In genomic region chr1:41673806-41674205, GRCh38 we compare ENCODE assay signal across 11 cellular contexts.
DNase-seq lines count a peak whose midpoint lies in the region; ATAC-seq, FAIRE-seq and TF ChIP-seq lines count a peak whose summit lies in the region.
"Had no signal": no experiment of that assay in that cellular context is flagged by ENCODE, and none has a peak within 500 bp of the region (broad histone marks: within the 10 kb centered on the region; RNA-seq: fewer than 3 reads in every experiment).

No MANE protein-coding gene starts in this region.

- intact Hi-C loops in CD4-positive, alpha-beta T cell (cut with DNase I, micrococcal nuclease): loop anchor here in 1 of 2 experiments (5.0 kb wide), 2 partner anchors 78 to 243 kb away; partner anchors contain the start of gene HIVEP3
- intact Hi-C loops in HepG2 (cut with micrococcal nuclease; ENCODE audit: unreplicated experiment): no loop called here

- H3K9me3 Mint-ChIP-seq in CD4-positive, alpha-beta T cell: no peaks in the 10 kb centered on the region
- no peaks in the 10 kb centered on the region for H3K9me3 Mint-ChIP-seq in effector memory CD8-positive, alpha-beta T cell

- H3K4me3 Mint-ChIP-seq in CD4-positive, alpha-beta T cell: peak overlapping the region; percentile 80
- peak overlapping the region; percentile 53 to 76 for H3K4me3 Mint-ChIP-seq in effector memory CD8-positive, alpha-beta T cell

- H2AFZ ChIP-seq in HepG2 (ENCODE audit: low read length): no peak overlapping the region

- peaks cover 74% of the 10 kb centered on the region for H3K4me1 Mint-ChIP-seq in CD4-positive, alpha-beta T cell (ENCODE audit: low read depth)
- H3K4me1 Mint-ChIP-seq in effector memory CD8-positive, alpha-beta T cell (ENCODE audit: low read depth in 2 of 2): peaks cover 55 to 57% of the 10 kb centered on the region in 2 donors

- CTCF ChIA-PET in CD4-positive, alpha-beta T cell (lab: Charles Lee): interaction anchor here (0.6 kb wide), 1 partner anchor 322 kb away, joined by 3 read pairs; no protein-coding TSS in a partner anchor
- CTCF ChIA-PET in HepG2 (lab: Yijun Ruan, JAX; ENCODE audit: low intra/inter-chr PET ratio, low total read pairs): no interaction called here

- H3K9me3 ChIP-seq in CD4-positive, alpha-beta T cell (ENCODE audit: control insufficient read depth, low read length): no peaks in the 10 kb centered on the region
- H3K9me3 ChIP-seq in HepG2 (ENCODE audit: low read length): no peaks in the 10 kb centered on the region

- FAIRE-seq in HepG2 (lab: Jason Lieb, UNC): no peak
- FAIRE-seq: HTR-8/SVneo had no signal

- WGBS in HepG2 (ENCODE audit: low lambda C conversion rate): 10% methylated on average over 4 of the region's 9 CpGs

- no TSS peak for BruUV-seq in HepG2 (replicated peaks; lab: Mats Ljungman, UMichigan)

- no peaks in the 10 kb centered on the region for H4K20me1 ChIP-seq in HepG2 (ENCODE audit: insufficient read depth, low read length)

- ATAC-seq in CD4-positive, alpha-beta T cell (ENCODE audit: poor library complexity): peak; percentile 73
- ATAC-seq in HG02610 (IDR thresholded peaks at IDR 0.05; ENCODE audit: unreplicated experiment): peak; percentile 46
- peak; percentile 65 for ATAC-seq in effector memory CD8-positive, alpha-beta T cell (replicated peaks)
- no peak for ATAC-seq in HepG2

- no peaks in the 10 kb centered on the region for H3K4me1 ChIP-seq in HepG2 (ENCODE audit: insufficient read depth, low read length)

- DNase-seq in CD4-positive, alpha-beta T cell: peak in 7 of 10 experiments; percentile 9 to 49 (median 36)
- DNase-seq in activated CD4-positive, alpha-beta T cell treated with anti-CD3 and anti-CD28 coated beads for 4 hours: peak; percentile 51 to 57
- DNase-seq in effector memory CD8-positive, alpha-beta T cell: peak in 2 of 3 experiments; percentile 20 to 32
- DNase-seq in HepG2 (ENCODE audit: low spot score) (no peak), retina (no peak), NCI-H1092 treated with DMSO at 0.1 percent for 48 hours (lab: John Stamatoyannopoulos, UW) (no peak), dermis blood vessel endothelial cell (no peak)
- DNase-seq: C1 segment of cervical spinal cord, midbrain had no signal

- POLR2A ChIA-PET in CD4-positive, alpha-beta T cell (lab: Charles Lee): interaction anchor here (0.8 to 3.5 kb wide), 12 partner anchors 9 to 783 kb away, joined by 3 to 65 read pairs (median 4); no protein-coding TSS in a partner anchor
- POLR2A ChIA-PET in HepG2 (lab: Yijun Ruan, JAX): no interaction called here

- TF ChIP-seq EP300 in HepG2 (IDR thresholded peaks at IDR 0.05; ENCODE audit: low read depth in 2 of 2, low read length in 2 of 2) (no peak), HepG2 (CRISPR knock-in tag; IDR thresholded peaks at IDR 0.05; ENCODE audit: borderline replicate concordance) (no peak)

- H3K27me3 ChIP-seq in CD4-positive, alpha-beta T cell (ENCODE audit: control insufficient read depth, insufficient read depth, low read length): no peaks in the 10 kb centered on the region
- peaks cover 0 to 19% of the 10 kb centered on the region in 2 experiments; a peak in 3 of 5 replicates for H3K27me3 ChIP-seq in HepG2 (ENCODE audit: control insufficient read depth in 1 of 2, insufficient read depth in 2 of 2, low read length in 2 of 2)

- no peaks in the 10 kb centered on the region for H3K36me3 ChIP-seq in HepG2 (replicated peaks in 1 of 2; ENCODE audit: control insufficient read depth in 1 of 2, insufficient read depth in 2 of 2, low read length in 2 of 2)

- H3K27me3 Mint-ChIP-seq in CD4-positive, alpha-beta T cell: no peaks in the 10 kb centered on the region
- H3K27me3 Mint-ChIP-seq in effector memory CD8-positive, alpha-beta T cell: no peaks in the 10 kb centered on the region

- no peak overlapping the region for H3K4me3 ChIP-seq in HepG2 (replicated peaks in 1 of 3; ENCODE audit: insufficient read depth in 1 of 3, low read depth in 2 of 3, low read length in 3 of 3)

- H3K27ac Mint-ChIP-seq in CD4-positive, alpha-beta T cell: peak overlapping the region; percentile 80
- peak overlapping the region; percentile 82 to 97 for H3K27ac Mint-ChIP-seq in effector memory CD8-positive, alpha-beta T cell

- in situ Hi-C loops in HepG2 (cut with HindIII; ENCODE audit: extremely low pct_ligation_motif_present, low pct_unique_long_range_greater_than_20kb): no loop called here

- no peaks in the 10 kb centered on the region for H3K36me3 Mint-ChIP-seq in CD4-positive, alpha-beta T cell (ENCODE audit: low read depth)
- peaks cover 2% of the 10 kb centered on the region for H3K36me3 Mint-ChIP-seq in effector memory CD8-positive, alpha-beta T cell (ENCODE audit: insufficient read depth)

- H3K9ac ChIP-seq in HepG2 (ENCODE audit: insufficient read depth, low read depth, low read length): no peak overlapping the region

- no peak overlapping the region for H3K4me2 ChIP-seq in HepG2 (ENCODE audit: low read depth, low read length)

- TF ChIP-seq POLR2A in HepG2 (IDR thresholded peaks at IDR 0.05; ENCODE audit: insufficient read depth in 1 of 2, low read depth in 2 of 2, low read length in 2 of 2): no peak

- TF ChIP-seq CTCF in CD4-positive, alpha-beta T cell (IDR thresholded peaks at IDR 0.05): no peak
- TF ChIP-seq CTCF in HepG2 (CRISPR knock-in tag; IDR thresholded peaks at IDR 0.05): no peak

- H3K27ac ChIP-seq in CD4-positive, alpha-beta T cell (ENCODE audit: low read depth, low read length): peak overlapping the region; percentile 66
- no peak overlapping the region for H3K27ac ChIP-seq in HepG2 (ENCODE audit: extremely low read length, insufficient read depth, low read length)

- no peaks in the 10 kb centered on the region for H3K79me2 ChIP-seq in HepG2 (ENCODE audit: insufficient read depth, low read length)

- TF ChIP-seq RAD21 in HepG2 (CRISPR knock-in tag; IDR thresholded peaks at IDR 0.05): no peak

TF ChIP-seq in HepG2, 621 proteins besides CTCF, POLR2A, EP300 and RAD21 (continues in another document):
- TF ChIP-seq ZNF775 (CRISPR knock-in tag; IDR thresholded peaks at IDR 0.05; ENCODE audit: borderline replicate concordance) (no peak), KLF13 (CRISPR knock-in tag; IDR thresholded peaks at IDR 0.05) (no peak), PRPF4 (IDR thresholded peaks at IDR 0.05; ENCODE audit: low read depth, low read length, poor library complexity, severe bottlenecking) (no peak), FOXC1 (CRISPR knock-in tag; IDR thresholded peaks at IDR 0.05; ENCODE audit: borderline replicate concordance) (no peak), HNRNPUL1 (IDR thresholded peaks at IDR 0.05; ENCODE audit: low read depth, low read length) (no peak), ZMYM2 (CRISPR knock-in tag; IDR thresholded peaks at IDR 0.05) (no peak), ZBTB7B (CRISPR knock-in tag; IDR thresholded peaks at IDR 0.05) (no peak), ZHX2 (IDR thresholded peaks at IDR 0.05; ENCODE audit: low read depth) (no peak), ZHX2 (CRISPR knock-in tag; IDR thresholded peaks at IDR 0.05; ENCODE audit: borderline replicate concordance) (no peak), E2F1 (CRISPR knock-in tag; IDR thresholded peaks at IDR 0.05) (no peak)

Comparison
In these comparisons a context has a peak if more than half of its experiments do, and no peak if none do; other contexts are left out.
1. DNase-seq: peak in CD4-positive, alpha-beta T cell (7 of 10), activated CD4-positive, alpha-beta T cell treated with anti-CD3 and anti-CD28 coated beads for 4 hours (2 of 2) and effector memory CD8-positive, alpha-beta T cell (2 of 3); none in HepG2 (single experiment), retina (single experiment), NCI-H1092 treated with DMSO at 0.1 percent for 48 hours (single experiment) and dermis blood vessel endothelial cell (single experiment).